26 cellular contexts compared by ENCODE assay signal in genomic region chr10:117967149-117967548, GRCh38.
DNase-seq lines count a peak whose midpoint lies in the region; ATAC-seq and TF ChIP-seq lines count a peak whose summit lies in the region.
"Had no signal": no experiment of that assay in that cellular context is flagged by ENCODE, and none has a peak within 500 bp of the region (broad histone marks: within the 10 kb centered on the region; RNA-seq: fewer than 3 reads in every experiment).

No MANE protein-coding gene starts in this region.

- H3K79me2 ChIP-seq in osteoblast (ENCODE audit: insufficient read depth, low read length), result no peaks in the 10 kb centered on the region

- TF ChIP-seq EP300 in suprapubic skin (IDR thresholded peaks at IDR 0.05), result no peak

- in situ Hi-C loops in HAP-1 (cut with MboI; ENCODE audit: low sequenced_read_pairs), result no loop called here

- H3K36me3 ChIP-seq in HAP-1 (replicated peaks) (no peaks in the 10 kb centered on the region), osteoblast (ENCODE audit: insufficient read depth, low read length) (no peaks in the 10 kb centered on the region), suprapubic skin (no peaks in the 10 kb centered on the region)
- H3K36me3 ChIP-seq: ascending aorta, SJSA1 had no signal

- TF ChIP-seq POLR2A in suprapubic skin (IDR thresholded peaks at IDR 0.05), result no peak

- TF ChIP-seq CTCF in osteoblast (IDR thresholded peaks at IDR 0.05; ENCODE audit: extremely low read depth, low read depth, low read length), result no peak
- TF ChIP-seq CTCF in suprapubic skin (IDR thresholded peaks at IDR 0.05), result no peak

- H4K20me1 ChIP-seq in osteoblast (ENCODE audit: insufficient read depth, low read length), result no peaks in the 10 kb centered on the region

- peak; percentile 50 to 83 for DNase-seq in HAP-1 (ENCODE audit: low spot score in 2 of 2)
- peak; percentile 99 for DNase-seq in NCI-H146 (lab: John Stamatoyannopoulos, UW)
- peak; percentile 98 for DNase-seq in NCI-H69 (lab: John Stamatoyannopoulos, UW)
- DNase-seq in osteoblast (ENCODE audit: insufficient read length, low spot score, missing footprints), result no peak
- DNase-seq in NCI-H1694 treated with DMSO at 0.1 percent for 48 hours (lab: John Stamatoyannopoulos, UW), result no peak
- no peak for DNase-seq in suprapubic skin (ENCODE audit: low spot score in 2 of 2)
- DNase-seq: activated CD4-positive, alpha-beta memory T cell treated with anti-CD3 and anti-CD28 coated beads for 36 hours; activated effector memory CD4-positive, alpha-beta T cell treated with anti-CD3 and anti-CD28 coated beads, Interleukin-2, amount 50 U/mL, for 16 hours; activated naive CD8-positive, alpha-beta T cell treated with anti-CD3 and anti-CD28 coated beads for 36 hours; C1 segment of cervical spinal cord; cortex of kidney; foreskin fibroblast; GOT3; head of caudate nucleus; kidney; MV-4-11; naive thymus-derived CD4-positive, alpha-beta T cell; NCI-H446 treated with DMSO at 0.1 percent for 48 hours; nucleus accumbens; stimulated activated CD4-positive, alpha-beta T cell treated with anti-CD3 and anti-CD28 coated beads, Interleukin-15, amount 100 ng/mL, for 24 hours; stimulated activated naive CD4-positive, alpha-beta T cell; T-cell had no signal

- H3K4me1 ChIP-seq in HAP-1, result peaks cover 31% of the 10 kb centered on the region
- H3K4me1 ChIP-seq in osteoblast (ENCODE audit: insufficient read depth, low read length), result no peaks in the 10 kb centered on the region
- no peaks in the 10 kb centered on the region for H3K4me1 ChIP-seq in suprapubic skin
- H3K4me1 ChIP-seq: ascending aorta, SJSA1 had no signal

- H3K9me3 ChIP-seq in HAP-1, result no peaks in the 10 kb centered on the region
- H3K9me3 ChIP-seq in osteoblast (ENCODE audit: low read depth, low read length), result no peaks in the 10 kb centered on the region
- no peaks in the 10 kb centered on the region for H3K9me3 ChIP-seq in suprapubic skin
- H3K9me3 ChIP-seq: ascending aorta, SJSA1 had no signal

- ATAC-seq in esophagus mucosa, result no peak
- ATAC-seq: activated CD4-positive, CD25-positive, alpha-beta regulatory T cell treated with anti-CD3 and anti-CD28 coated beads, Interleukin-2, amount 50 U/mL, for 24 hours; naive thymus-derived CD4-positive, alpha-beta T cell; T-cell had no signal

- H3K4me3 ChIP-seq in HAP-1 (no peak overlapping the region), osteoblast (ENCODE audit: insufficient read depth, low read length) (no peak overlapping the region), suprapubic skin (no peak overlapping the region)
- H3K4me3 ChIP-seq: ascending aorta, SJSA1 had no signal

- H3K27me3 ChIP-seq in HAP-1 (ENCODE audit: low read depth) (no peaks in the 10 kb centered on the region), osteoblast (ENCODE audit: insufficient read depth, low read length) (no peaks in the 10 kb centered on the region), suprapubic skin (no peaks in the 10 kb centered on the region)
- H3K27me3 ChIP-seq: ascending aorta had no signal

- H3K27ac ChIP-seq in osteoblast (ENCODE audit: low read depth, low read length) (no peak overlapping the region), suprapubic skin (no peak overlapping the region)
- H3K27ac ChIP-seq: ascending aorta, SJSA1 had no signal

- H3K4me2 ChIP-seq in osteoblast (ENCODE audit: insufficient read depth, low read length), result peak overlapping the region; percentile 36

- H2AFZ ChIP-seq in osteoblast (ENCODE audit: low read length), result no peak overlapping the region

- 84% methylated on average over 2 of the region's 2 CpGs for WGBS in suprapubic skin

Comparison
In these comparisons a context has a peak if more than half of its experiments do, and no peak if none do; other contexts are left out.
1. DNase-seq: peak in HAP-1 (2 of 2), NCI-H146 (single experiment) and NCI-H69 (single experiment); none in osteoblast (single experiment), NCI-H1694 treated with DMSO at 0.1 percent for 48 hours (single experiment) and suprapubic skin (0 of 2).